26 cellular contexts compared by ENCODE assay signal in genomic region chr9:132151118-132151517, GRCh38. TPM values are rescaled to one million over a fixed set of nuclear protein-coding genes. Genes with fewer than 3 reads are reported as not detected.
"Had no signal": no experiment of that assay in that cellular context is flagged by ENCODE, and none has a peak within 500 bp of the region (broad histone marks: within the 10 kb centered on the region; RNA-seq: fewer than 3 reads in every experiment).

No MANE protein-coding gene starts in this region.

- ATAC-seq: foreskin keratinocyte, gastroesophageal sphincter, left colon, left lobe of liver, lower lobe of right lung, mucosa of descending colon had no signal

- H3K79me2 ChIP-seq: hepatocyte had no signal

- H3K9me3 Mint-ChIP-seq: dendritic cell treated with granulocyte-macrophage colony-stimulating factor and Interleukin-4, amounts not matched to agents 40 ng/mL and 50 ng/mL, for 4 days; immature natural killer cell; mesothelial cell of epicardium had no signal

- H3K36me3 Mint-ChIP-seq: immature natural killer cell, mesothelial cell of epicardium had no signal

- H3K27me3 ChIP-seq: colonic mucosa had no signal

- H3K27ac Mint-ChIP-seq: dendritic cell treated with granulocyte-macrophage colony-stimulating factor and Interleukin-4, amounts not matched to agents 40 ng/mL and 50 ng/mL, for 4 days; mesothelial cell of epicardium had no signal

- FAIRE-seq: endothelial cell of umbilical vein, frontal cortex, kidney had no signal

- H2AFZ ChIP-seq: hepatocyte had no signal

- H3K4me1 ChIP-seq: colonic mucosa, esophagus muscularis mucosa, foreskin keratinocyte, gastroesophageal sphincter, left ventricle myocardium inferior, lower lobe of right lung had no signal

- DNase-seq: colonic mucosa; cortex of kidney; dorsolateral prefrontal cortex; effector CD4-positive, alpha-beta T cell; effector memory CD4-positive, alpha-beta T cell; foreskin keratinocyte; heart left ventricle; hypothalamus; immature natural killer cell; islet precursor cell; kidney; kidney glomerular epithelial cell; left colon; left ventricle myocardium inferior; lower lobe of right lung; mesenchymal stem cell; mucosa of descending colon had no signal

- H3K27ac ChIP-seq: colonic mucosa, dorsolateral prefrontal cortex, esophagus muscularis mucosa, foreskin keratinocyte, gastroesophageal sphincter, heart left ventricle, hepatocyte, left ventricle myocardium inferior, lower lobe of right lung had no signal

- H3K4me3 Mint-ChIP-seq: dendritic cell treated with granulocyte-macrophage colony-stimulating factor and Interleukin-4, amounts not matched to agents 40 ng/mL and 50 ng/mL, for 4 days; immature natural killer cell; mesothelial cell of epicardium had no signal

- H3K4me3 ChIP-seq: colonic mucosa, dorsolateral prefrontal cortex, esophagus muscularis mucosa, gastroesophageal sphincter, heart left ventricle, hepatocyte, left ventricle myocardium inferior, lower lobe of right lung, mucosa of descending colon had no signal

- H3K4me2 ChIP-seq: hepatocyte had no signal

- H3K36me3 ChIP-seq: colonic mucosa, esophagus muscularis mucosa, gastroesophageal sphincter, heart left ventricle, left ventricle myocardium inferior, lower lobe of right lung had no signal

- H3K9me3 ChIP-seq: colonic mucosa, esophagus muscularis mucosa, gastroesophageal sphincter, heart left ventricle, left ventricle myocardium inferior, lower lobe of right lung, mucosa of descending colon had no signal

RNA-seq across cellular contexts. Expression of gene NTNG2, which starts 10.7 kb away (rescaled TPM):
- total RNA-seq: epithelial cell of proximal tubule had no signal
